ENCODE assay signal across 24 cellular contexts in genomic region chr6:40210628-40211056, GRCh38.
DNase-seq lines count a peak whose midpoint lies in the region; ATAC-seq and TF ChIP-seq lines count a peak whose summit lies in the region.
"Had no signal": no experiment of that assay in that cellular context is flagged by ENCODE, and none has a peak within 500 bp of the region (broad histone marks: within the 10 kb centered on the region; RNA-seq: fewer than 3 reads in every experiment).

No MANE protein-coding gene starts in this region.

- peak; percentile 82 for ATAC-seq in mucosa of descending colon
- no peak for ATAC-seq in HG03354 (IDR thresholded peaks at IDR 0.05; ENCODE audit: poor library complexity, severe bottlenecking, unreplicated experiment)
- ATAC-seq: activated T-cell treated with anti-CD3 and anti-CD28 coated beads, Interleukin-2, amount 50 U/mL, for 72 hours; effector memory CD8-positive, alpha-beta T cell had no signal

- H4K20me1 ChIP-seq in smooth muscle cell (ENCODE audit: low read depth) = no peaks in the 10 kb centered on the region

- TF ChIP-seq CTCF in mucosa of descending colon (IDR thresholded peaks at IDR 0.05) = no peak
- TF ChIP-seq CTCF in smooth muscle cell (IDR thresholded peaks at IDR 0.05; ENCODE audit: borderline replicate concordance, insufficient read depth, poor library complexity, severe bottlenecking) = no peak

- intact Hi-C loops in mucosa of descending colon (cut with DNase I, micrococcal nuclease) = no loop called here

- no peaks in the 10 kb centered on the region for H3K79me2 ChIP-seq in smooth muscle cell (ENCODE audit: low read depth)

- no peaks in the 10 kb centered on the region for H3F3A ChIP-seq in smooth muscle cell (ENCODE audit: low read depth)

- no peaks in the 10 kb centered on the region for H3K36me3 ChIP-seq in H7 (replicated peaks; ENCODE audit: control insufficient read depth, insufficient read depth, low read length)
- H3K36me3 ChIP-seq in mucosa of descending colon (ENCODE audit: low read depth) = no peaks in the 10 kb centered on the region
- H3K36me3 ChIP-seq in smooth muscle cell (ENCODE audit: low read depth) = no peaks in the 10 kb centered on the region
- H3K36me3 ChIP-seq: colonic mucosa, right lobe of liver, tibial nerve had no signal

- WGBS in smooth muscle cell (ENCODE audit: low lambda C conversion rate) = 0% methylated on average over 1 of the region's 1 CpG

- DNase-seq in ELF-1 (ENCODE audit: low read depth, low spot score) (peak; percentile 61), H7 (peak; percentile 16), NCI-H748 treated with DMSO at 0.1 percent for 48 hours (lab: John Stamatoyannopoulos, UW) (peak; percentile 49), mucosa of descending colon (peak in 1 of 3 donors; percentile 17), smooth muscle cell (lab: John Stamatoyannopoulos, UW; ENCODE audit: unreplicated experiment) (no peak), GOT3 (lab: John Stamatoyannopoulos, UW) (no peak), dedifferentiated amniotic fluid mesenchymal stem cell (ENCODE audit: extremely low spot score) (no peak)
- DNase-seq: activated CD4-positive, alpha-beta T cell treated with anti-CD3 and anti-CD28 coated beads for 48 hours; activated naive CD4-positive, alpha-beta T cell treated with anti-CD3 and anti-CD28 coated beads for 36 hours; activated T-cell treated with anti-CD3 and anti-CD28 coated beads, Interleukin-2, amount 50 U/mL, for 72 hours; colonic mucosa; effector memory CD8-positive, alpha-beta T cell; foreskin melanocyte; GM23248; hippocampal formation; immature natural killer cell; Karpas-422; MV-4-11; NCI-H524; posterior cingulate gyrus; right lobe of liver; RPMI8226 had no signal

- no peak overlapping the region for H3K4me2 ChIP-seq in smooth muscle cell

- no peaks in the 10 kb centered on the region for H3K4me1 ChIP-seq in mucosa of descending colon (ENCODE audit: low read depth)
- no peaks in the 10 kb centered on the region for H3K4me1 ChIP-seq in smooth muscle cell (ENCODE audit: low read depth)
- H3K4me1 ChIP-seq: colonic mucosa, right lobe of liver, tibial nerve had no signal

- no peak overlapping the region for H3K4me3 ChIP-seq in H7 (ENCODE audit: insufficient read depth, low read depth, low read length)
- no peak overlapping the region for H3K4me3 ChIP-seq in mucosa of descending colon
- H3K4me3 ChIP-seq in smooth muscle cell = no peak overlapping the region
- H3K4me3 ChIP-seq: colonic mucosa, GM23248, right lobe of liver, tibial nerve had no signal

- no peak overlapping the region for H3K27ac ChIP-seq in smooth muscle cell (ENCODE audit: low read depth)
- H3K27ac ChIP-seq: colonic mucosa, GM23248, right lobe of liver, tibial nerve had no signal

- H3K9me3 ChIP-seq in mucosa of descending colon (no peaks in the 10 kb centered on the region), smooth muscle cell (replicated peaks; ENCODE audit: low read depth) (no peaks in the 10 kb centered on the region)
- H3K9me3 ChIP-seq: colonic mucosa, right lobe of liver had no signal

- H3K27me3 ChIP-seq in H7 (ENCODE audit: control insufficient read depth, insufficient read depth, low read length) = no peaks in the 10 kb centered on the region
- H3K27me3 ChIP-seq in smooth muscle cell (ENCODE audit: low read depth) = no peaks in the 10 kb centered on the region
- H3K27me3 ChIP-seq: colonic mucosa, right lobe of liver, tibial nerve had no signal

- H2AFZ ChIP-seq in smooth muscle cell (ENCODE audit: low read depth) = no peak overlapping the region
- H2AFZ ChIP-seq: GM23248 had no signal

- no peak overlapping the region for H3K9ac ChIP-seq in smooth muscle cell (ENCODE audit: low read depth)
- H3K9ac ChIP-seq: GM23248 had no signal

Comparison
In these comparisons a context has a peak if more than half of its experiments do, and no peak if none do; other contexts are left out.
1. DNase-seq: peak in ELF-1 (single experiment), H7 (single experiment) and NCI-H748 treated with DMSO at 0.1 percent for 48 hours (single experiment); none in smooth muscle cell (single experiment), GOT3 (single experiment) and dedifferentiated amniotic fluid mesenchymal stem cell (single experiment).